Comparison of ENCODE assay signal across 18 cellular contexts in the genomic region with DNA sequence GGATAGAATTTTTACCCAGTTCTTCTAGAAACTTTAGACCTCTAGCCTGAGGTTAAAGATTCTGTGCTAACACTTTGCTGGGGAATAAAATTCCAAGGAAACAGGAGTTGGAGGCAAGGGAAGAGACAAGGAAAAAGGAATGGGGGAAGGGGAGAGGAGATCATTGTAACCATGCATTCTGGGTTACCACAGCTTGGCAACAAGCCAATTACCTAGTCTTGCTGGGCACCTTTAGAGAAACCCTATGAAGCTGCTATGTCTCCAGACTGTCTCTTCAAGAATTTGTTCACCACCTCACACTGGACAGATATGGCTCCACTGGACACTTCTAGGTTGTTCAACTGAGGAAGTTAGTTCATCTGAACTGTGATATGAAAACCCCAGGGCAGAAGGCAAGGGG.
DNase-seq lines count a peak whose midpoint lies in the region; ATAC-seq and TF ChIP-seq lines count a peak whose summit lies in the region.
"Had no signal": no experiment of that assay in that cellular context is flagged by ENCODE, and none has a peak within 500 bp of the region (broad histone marks: within the 10 kb centered on the region; RNA-seq: fewer than 3 reads in every experiment).

No MANE protein-coding gene starts in this region.

- no peak overlapping the region for H3K27ac ChIP-seq in mesenchymal stem cell (ENCODE audit: low read length, poor library complexity, severe bottlenecking)

- no peak overlapping the region for H2BK5ac ChIP-seq in mesenchymal stem cell (ENCODE audit: low read depth, low read length, poor library complexity, severe bottlenecking)

- no peak overlapping the region for H3K14ac ChIP-seq in mesenchymal stem cell (ENCODE audit: low read length in 2 of 2)

- no peaks in the 10 kb centered on the region for H3K9me3 ChIP-seq in mesenchymal stem cell (ENCODE audit: control insufficient read depth, low read length)
- H3K9me3 ChIP-seq: SK-N-SH had no signal

- no peaks in the 10 kb centered on the region for H3K36me3 Mint-ChIP-seq in HFFc6 (ENCODE audit: low read depth)
- H3K36me3 Mint-ChIP-seq: CD4-positive, CD25-positive, alpha-beta regulatory T cell; T-cell had no signal

- peak overlapping the region; percentile 22 for H2BK120ac ChIP-seq in mesenchymal stem cell (ENCODE audit: low read depth, low read length)

- H3K4me1 ChIP-seq in mesenchymal stem cell (ENCODE audit: control insufficient read depth, insufficient read depth, low read depth, low read length) = no peaks in the 10 kb centered on the region

- DNase-seq in DMS79 treated with DMSO at 0.1 percent for 48 hours (lab: John Stamatoyannopoulos, UW) = peak; percentile 73
- DNase-seq in NCI-H187 (lab: John Stamatoyannopoulos, UW) = peak; percentile 42 to 84
- peak; percentile 41 for DNase-seq in NCI-H345 (lab: John Stamatoyannopoulos, UW)
- DNase-seq in mesenchymal stem cell = no peak
- DNase-seq in germinal center (ENCODE audit: low spot score) = no peak
- DNase-seq in DMS114 treated with DMSO at 0.1 percent for 48 hours (lab: John Stamatoyannopoulos, UW; ENCODE audit: unreplicated experiment) = no peak
- no peak for DNase-seq in HFFc6
- DNase-seq: ACHN; CD4-positive, CD25-positive, alpha-beta regulatory T cell; KBM-7; NCI-H226; NCI-H82; SHP77; SK-N-SH; T-cell; T-helper 9 cell had no signal

- peak overlapping the region; percentile 82 for H2BK15ac ChIP-seq in mesenchymal stem cell (ENCODE audit: low read depth, poor library complexity, severe bottlenecking)

- peak overlapping the region in 1 of 2 experiments; percentile 77 for H3K4ac ChIP-seq in mesenchymal stem cell (ENCODE audit: low read depth in 1 of 2, low read length in 2 of 2)

- peak overlapping the region; percentile 15 to 87 for H2BK12ac ChIP-seq in mesenchymal stem cell (ENCODE audit: low read length in 2 of 2)

- H4K8ac ChIP-seq in mesenchymal stem cell (ENCODE audit: low read length) = no peak overlapping the region

- no peak overlapping the region for H3K9ac ChIP-seq in mesenchymal stem cell (ENCODE audit: low read length)
- H3K9ac ChIP-seq: SK-N-SH had no signal

- H2AFZ ChIP-seq in mesenchymal stem cell (ENCODE audit: low read depth, low read length) = no peak overlapping the region

- no peak overlapping the region for H3K4me3 ChIP-seq in mesenchymal stem cell (ENCODE audit: insufficient read depth in 1 of 2, low read depth in 1 of 2, low read length in 2 of 2)
- H3K4me3 ChIP-seq: GM23338 had no signal

- ATAC-seq in GM19463 (IDR thresholded peaks at IDR 0.05; ENCODE audit: unreplicated experiment) = no peak
- ATAC-seq: GM23338, T-cell had no signal

- no peaks in the 10 kb centered on the region for H3K79me1 ChIP-seq in mesenchymal stem cell (replicated peaks; ENCODE audit: low read length, poor library complexity, severe bottlenecking)

- peak overlapping the region; percentile 40 to 94 for H3K18ac ChIP-seq in mesenchymal stem cell (ENCODE audit: low read depth in 1 of 2, low read length in 2 of 2)

- H4K91ac ChIP-seq in mesenchymal stem cell (ENCODE audit: low read length) = peak overlapping the region; percentile 36

- H3K4me3 Mint-ChIP-seq in HFFc6 = no peak overlapping the region
- H3K4me3 Mint-ChIP-seq: CD4-positive, CD25-positive, alpha-beta regulatory T cell; GM23338; T-cell had no signal

- no peak overlapping the region for H2AK5ac ChIP-seq in mesenchymal stem cell (ENCODE audit: low read length, severe bottlenecking)

- H3K4me1 Mint-ChIP-seq in HFFc6 (ENCODE audit: low read depth) = peaks cover 8% of the 10 kb centered on the region
- H3K4me1 Mint-ChIP-seq: CD4-positive, CD25-positive, alpha-beta regulatory T cell; GM23338; T-cell had no signal

- no peaks in the 10 kb centered on the region for H3K27me3 ChIP-seq in mesenchymal stem cell (ENCODE audit: control insufficient read depth in 1 of 2, insufficient read depth in 1 of 2, low read length in 2 of 2)

- no peaks in the 10 kb centered on the region for H3K36me3 ChIP-seq in mesenchymal stem cell (ENCODE audit: control insufficient read depth in 1 of 2, insufficient read depth in 2 of 2, low read depth in 1 of 2, low read length in 2 of 2)

- H3K9me3 Mint-ChIP-seq in HFFc6 = no peaks in the 10 kb centered on the region
- H3K9me3 Mint-ChIP-seq: GM23338 had no signal

- H3K27me3 Mint-ChIP-seq in HFFc6 (ENCODE audit: insufficient read depth) = no peaks in the 10 kb centered on the region
- H3K27me3 Mint-ChIP-seq: CD4-positive, CD25-positive, alpha-beta regulatory T cell had no signal

- peak overlapping the region in 1 of 2 experiments; percentile 23 for H3K23ac ChIP-seq in mesenchymal stem cell (ENCODE audit: low read length in 2 of 2)

- no peak overlapping the region for H3K4me2 ChIP-seq in mesenchymal stem cell (ENCODE audit: low read length, poor library complexity, severe bottlenecking)
- H3K4me2 ChIP-seq: GM23338, SK-N-SH had no signal

- no peak for TF ChIP-seq CTCF in HFFc6 (IDR thresholded peaks at IDR 0.05)

- no peak overlapping the region for H3K27ac Mint-ChIP-seq in HFFc6
- H3K27ac Mint-ChIP-seq: CD4-positive, CD25-positive, alpha-beta regulatory T cell; GM23338; T-cell had no signal

Comparison
In these comparisons a context has a peak if more than half of its experiments do, and no peak if none do; other contexts are left out.
1. DNase-seq: peak in DMS79 treated with DMSO at 0.1 percent for 48 hours (single experiment), NCI-H187 (2 of 2) and NCI-H345 (single experiment); none in mesenchymal stem cell (single experiment), germinal center (single experiment), DMS114 treated with DMSO at 0.1 percent for 48 hours (single experiment) and HFFc6 (single experiment).